ENCODE assay signal across 23 cellular contexts in the genomic region with DNA sequence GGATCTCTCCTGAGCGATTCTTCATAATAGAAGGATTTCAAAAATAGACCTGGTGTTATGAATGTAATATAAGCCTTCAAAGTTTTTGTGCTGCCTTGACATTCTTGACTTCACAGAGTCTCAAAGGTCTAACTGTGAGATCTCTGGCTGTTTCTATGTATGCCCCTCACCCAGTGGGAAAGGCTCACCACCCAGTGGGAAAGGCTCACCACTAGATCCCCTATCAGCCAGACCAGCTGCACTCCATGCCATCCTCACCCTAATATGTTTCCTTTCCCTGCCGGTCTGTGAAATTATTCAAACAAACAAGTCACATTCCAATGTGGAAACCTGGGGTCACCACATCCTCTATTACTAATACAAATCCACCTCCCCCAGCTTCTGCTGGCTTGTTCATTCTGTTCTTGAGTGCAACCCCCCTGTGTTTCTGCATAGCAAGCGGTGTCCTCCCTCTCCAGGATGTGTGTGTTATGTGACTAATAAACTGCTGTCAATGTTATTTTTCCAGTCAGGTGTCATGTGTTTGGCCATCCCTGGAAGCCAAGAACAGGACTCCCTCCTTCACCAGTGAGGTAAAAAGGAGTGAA. TPM values are rescaled to one million over a fixed set of nuclear protein-coding genes. Genes with fewer than 3 reads are reported as not detected.
DNase-seq lines count a peak whose midpoint lies in the region; ATAC-seq and TF ChIP-seq lines count a peak whose summit lies in the region.
"Had no signal": no experiment of that assay in that cellular context is flagged by ENCODE, and none has a peak within 500 bp of the region (broad histone marks: within the 10 kb centered on the region; RNA-seq: fewer than 3 reads in every experiment).

No MANE protein-coding gene starts in this region.

- no peak overlapping the region for H3K27ac Mint-ChIP-seq in endodermal cell
- no peak overlapping the region for H3K27ac Mint-ChIP-seq in activated CD4-positive, alpha-beta memory T cell treated with anti-CD3 and anti-CD28 coated beads for 36 hours
- no peak overlapping the region for H3K27ac Mint-ChIP-seq in GM23338
- H3K27ac Mint-ChIP-seq: CD4-positive, alpha-beta T cell; immature natural killer cell had no signal

- no peaks in the 10 kb centered on the region for H3K79me2 ChIP-seq in GM23338 (replicated peaks; ENCODE audit: insufficient read depth)

- H3K36me3 Mint-ChIP-seq in endodermal cell (ENCODE audit: low read depth) (no peaks in the 10 kb centered on the region), GM23338 (ENCODE audit: low read depth) (peaks cover 6% of the 10 kb centered on the region; the same call in 2 of the 3 replicates)
- H3K36me3 Mint-ChIP-seq in activated CD4-positive, alpha-beta memory T cell treated with anti-CD3 and anti-CD28 coated beads for 36 hours, result no peaks in the 10 kb centered on the region
- H3K36me3 Mint-ChIP-seq: immature natural killer cell had no signal

- H3K4me1 ChIP-seq in endodermal cell (ENCODE audit: control insufficient read depth, insufficient read depth, low read length) (no peaks in the 10 kb centered on the region), GM23338 (ENCODE audit: insufficient read depth) (peaks cover 12% of the 10 kb centered on the region)
- H3K4me1 ChIP-seq: heart right ventricle, testis had no signal

- DNase-seq in EL (peak; percentile 75), M059J (ENCODE audit: low read depth) (peak; percentile 64), astrocyte of the hippocampus (ENCODE audit: low read depth, low spot score) (peak; percentile 19), kidney epithelial cell (ENCODE audit: low read depth) (peak; percentile 10), Right ventricle myocardium inferior (ENCODE audit: missing footprints) (no peak), endodermal cell (no peak), GM23338 (ENCODE audit: low spot score) (no peak)
- DNase-seq in activated CD4-positive, alpha-beta memory T cell treated with anti-CD3 and anti-CD28 coated beads for 36 hours, result no peak
- DNase-seq: activated CD4-positive, alpha-beta T cell treated with anti-CD3 and anti-CD28 coated beads for 1 hour; activated effector memory CD4-positive, alpha-beta T cell treated with Interleukin-2 at 50 U/mL for 16 hours; CD4-positive, alpha-beta T cell; cerebellar nuclear complex; effector CD8-positive, alpha-beta T cell; heart right ventricle; immature natural killer cell; NCI-H1417 treated with DMSO at 0.1 percent for 48 hours; NCI-H524 treated with DMSO at 0.1 percent for 48 hours; occipital lobe; OCI-M1; T-helper 9 cell; testis had no signal

- no peaks in the 10 kb centered on the region for H3K9me3 ChIP-seq in endodermal cell (ENCODE audit: control insufficient read depth, low read length)
- H3K9me3 ChIP-seq: testis had no signal

- no peak overlapping the region for H3K4me3 Mint-ChIP-seq in endodermal cell
- no peak overlapping the region for H3K4me3 Mint-ChIP-seq in activated CD4-positive, alpha-beta memory T cell treated with anti-CD3 and anti-CD28 coated beads for 36 hours
- H3K4me3 Mint-ChIP-seq in GM23338, result no peak overlapping the region
- H3K4me3 Mint-ChIP-seq: CD4-positive, alpha-beta T cell; immature natural killer cell had no signal

- H3K9me3 Mint-ChIP-seq in endodermal cell (peaks cover 7% of the 10 kb centered on the region), GM23338 (peaks cover 8% of the 10 kb centered on the region)
- H3K9me3 Mint-ChIP-seq in activated CD4-positive, alpha-beta memory T cell treated with anti-CD3 and anti-CD28 coated beads for 36 hours, result peaks cover 2% of the 10 kb centered on the region
- H3K9me3 Mint-ChIP-seq: CD4-positive, alpha-beta T cell had no signal

- no peak overlapping the region for H3K4me2 ChIP-seq in GM23338

- ATAC-seq in Right ventricle myocardium inferior (no peak), GM23338 (no peak)
- ATAC-seq: heart right ventricle had no signal

- H3K27me3 Mint-ChIP-seq in endodermal cell (ENCODE audit: insufficient read depth) (no peaks in the 10 kb centered on the region), GM23338 (ENCODE audit: insufficient read depth, low read depth, poor library complexity) (no peaks in the 10 kb centered on the region)
- no peaks in the 10 kb centered on the region for H3K27me3 Mint-ChIP-seq in activated CD4-positive, alpha-beta memory T cell treated with anti-CD3 and anti-CD28 coated beads for 36 hours
- H3K27me3 Mint-ChIP-seq: CD4-positive, alpha-beta T cell had no signal

- intact Hi-C loops in Right ventricle myocardium inferior (cut with DNase I), result no loop called here
- intact Hi-C loops in activated CD4-positive, alpha-beta memory T cell treated with anti-CD3 and anti-CD28 coated beads for 36 hours (cut with micrococcal nuclease), result no loop called here

- TF ChIP-seq CTCF in kidney epithelial cell (IDR thresholded peaks at IDR 0.05; ENCODE audit: insufficient read depth, low read length, poor library complexity, severe bottlenecking) (no peak), endodermal cell (conservative IDR thresholded peaks at IDR 0.05) (no peak), GM23338 (conservative IDR thresholded peaks at IDR 0.05; ENCODE audit: low read depth in 2 of 2) (no peak)

- H3K27ac ChIP-seq in endodermal cell (ENCODE audit: low read depth, low read length), result no peak overlapping the region
- H3K27ac ChIP-seq in GM23338 (ENCODE audit: low read depth), result no peak overlapping the region
- H3K27ac ChIP-seq: heart right ventricle, testis had no signal

- H3K9me2 ChIP-seq in GM23338 (ENCODE audit: insufficient read depth), result no peaks in the 10 kb centered on the region

- H3K27me3 ChIP-seq in kidney epithelial cell (ENCODE audit: control insufficient read depth, insufficient read depth, low read length), result no peaks in the 10 kb centered on the region
- H3K27me3 ChIP-seq in endodermal cell (ENCODE audit: control insufficient read depth, insufficient read depth, low read length, poor library complexity, severe bottlenecking), result no peaks in the 10 kb centered on the region
- no peaks in the 10 kb centered on the region for H3K27me3 ChIP-seq in GM23338 (ENCODE audit: insufficient read depth)
- H3K27me3 ChIP-seq: heart right ventricle, testis had no signal

- POLR2A ChIA-PET in activated CD4-positive, alpha-beta memory T cell treated with anti-CD3 and anti-CD28 coated beads for 36 hours (lab: Charles Lee), result no interaction called here

- H3K36me3 ChIP-seq in kidney epithelial cell (ENCODE audit: control insufficient read depth, insufficient read depth, low read length) (no peaks in the 10 kb centered on the region), endodermal cell (ENCODE audit: control insufficient read depth, insufficient read depth, low read length) (no peaks in the 10 kb centered on the region), GM23338 (ENCODE audit: insufficient read depth) (no peaks in the 10 kb centered on the region)
- H3K36me3 ChIP-seq: heart right ventricle had no signal

- no peak overlapping the region for H3K4me3 ChIP-seq in kidney epithelial cell (ENCODE audit: low read depth, low read length)
- H3K4me3 ChIP-seq in endodermal cell (ENCODE audit: low read length), result no peak overlapping the region
- H3K4me3 ChIP-seq in GM23338, result no peak overlapping the region
- H3K4me3 ChIP-seq: heart right ventricle, lung, testis had no signal

- no peak overlapping the region for H3K9ac ChIP-seq in endodermal cell (ENCODE audit: extremely low read depth, low read length, poor library complexity, severe bottlenecking)

- no peaks in the 10 kb centered on the region for H3K4me1 Mint-ChIP-seq in endodermal cell
- no peaks in the 10 kb centered on the region for H3K4me1 Mint-ChIP-seq in activated CD4-positive, alpha-beta memory T cell treated with anti-CD3 and anti-CD28 coated beads for 36 hours (ENCODE audit: low read depth)
- peaks cover 4% of the 10 kb centered on the region; the same call in 2 of the 3 replicates for H3K4me1 Mint-ChIP-seq in GM23338
- H3K4me1 Mint-ChIP-seq: immature natural killer cell had no signal

- no peaks in the 10 kb centered on the region for H4K20me1 ChIP-seq in GM23338 (replicated peaks; ENCODE audit: insufficient read depth)

- CTCF ChIA-PET in activated CD4-positive, alpha-beta memory T cell treated with anti-CD3 and anti-CD28 coated beads for 36 hours (lab: Charles Lee), result no interaction called here

- H2AFZ ChIP-seq in GM23338, result no peak overlapping the region

- H3F3A ChIP-seq in GM23338 (replicated peaks; ENCODE audit: low read depth), result no peaks in the 10 kb centered on the region

- 40 to 86% methylated on average over 1 to 3 of the region's 3 CpGs for WGBS in endodermal cell (ENCODE audit: insufficient coverage in 1 of 2, insufficient read length in 1 of 2), 2 experiments

TF ChIP-seq in GM23338, 12 proteins besides CTCF, POLR2A, EP300 and RAD21 (continues in another document):
- TF ChIP-seq POLR2AphosphoS5 (IDR thresholded peaks at IDR 0.05; ENCODE audit: low read depth) (no peak), ZNF114 (CRISPR knock-in tag; IDR thresholded peaks at IDR 0.05) (no peak), NANOG (IDR thresholded peaks at IDR 0.05; ENCODE audit: borderline replicate concordance) (no peak)
- TF ChIP-seq, protein P1, sequence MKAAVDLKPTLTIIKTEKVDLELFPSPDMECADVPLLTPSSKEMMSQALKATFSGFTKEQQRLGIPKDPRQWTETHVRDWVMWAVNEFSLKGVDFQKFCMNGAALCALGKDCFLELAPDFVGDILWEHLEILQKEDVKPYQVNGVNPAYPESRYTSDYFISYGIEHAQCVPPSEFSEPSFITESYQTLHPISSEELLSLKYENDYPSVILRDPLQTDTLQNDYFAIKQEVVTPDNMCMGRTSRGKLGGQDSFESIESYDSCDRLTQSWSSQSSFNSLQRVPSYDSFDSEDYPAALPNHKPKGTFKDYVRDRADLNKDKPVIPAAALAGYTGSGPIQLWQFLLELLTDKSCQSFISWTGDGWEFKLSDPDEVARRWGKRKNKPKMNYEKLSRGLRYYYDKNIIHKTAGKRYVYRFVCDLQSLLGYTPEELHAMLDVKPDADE (IDR thresholded peaks at IDR 0.05), result no peak

RNA-seq across cellular contexts. Expression of a gene that starts 13.8 kb away (rescaled TPM):
- total RNA-seq in M059J (2014; rRNA removed; shearing (Covaris generic)), result 0.02 TPM in 1 of 2 replicates, not detected in the other
- total RNA-seq in kidney epithelial cell (not detected in 2 replicates), Right ventricle myocardium inferior (not detected), endodermal cell (under 1 TPM in 1 of 2 donors, not detected in 1; 0.11 TPM)
- 2.9 TPM for polyA plus RNA-seq in endodermal cell (2013, experiment 1 of 2)
- 2.5 TPM for polyA plus RNA-seq in endodermal cell (2013, experiment 2 of 2)
- total RNA-seq in activated CD4-positive, alpha-beta memory T cell treated with anti-CD3 and anti-CD28 coated beads for 36 hours, result not detected
- 0.85 and 1.1 TPM in 2 replicates for total RNA-seq in GM23338 (2014; rRNA removed; shearing (Covaris generic))
- polyA plus RNA-seq in GM23338 (2016; fragmentation: Nextera tagmentation; extraction: Ambion mirVana), result 0.10 and 0.29 TPM in 2 replicates
- total RNA-seq: CD4-positive, alpha-beta T cell; fibroblast of lung; heart right ventricle had no signal
- polyA plus RNA-seq: heart right ventricle, immature natural killer cell, lung had no signal

Comparison
In these comparisons a context has a peak if more than half of its experiments do, and no peak if none do; other contexts are left out.
1. DNase-seq: peak in EL (single experiment), M059J (single experiment), astrocyte of the hippocampus (single experiment) and kidney epithelial cell (single experiment); none in Right ventricle myocardium inferior (single experiment), endodermal cell (single experiment), activated CD4-positive, alpha-beta memory T cell treated with anti-CD3 and anti-CD28 coated beads for 36 hours (single experiment) and GM23338 (single experiment).